ENCODE assay signal across 27 cellular contexts in the genomic region with DNA sequence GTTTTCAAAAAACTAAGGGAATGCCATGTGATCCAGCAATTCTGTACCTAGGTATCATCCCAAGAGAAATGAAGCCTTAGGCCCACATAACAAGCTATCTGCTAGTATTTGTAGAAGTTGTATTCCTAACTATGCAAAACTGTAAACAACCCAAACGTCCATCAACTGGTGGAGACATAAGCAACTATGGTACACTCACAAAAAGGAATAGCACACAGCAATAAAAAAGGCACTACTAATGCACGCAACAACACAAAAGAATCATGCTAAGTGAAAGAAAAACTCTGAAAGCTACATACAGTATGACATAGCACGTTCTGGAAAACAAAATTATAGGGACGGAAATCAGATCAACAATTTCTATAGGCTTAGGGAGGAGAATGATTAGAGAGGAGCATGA. TPM values are rescaled to one million over a fixed set of nuclear protein-coding genes. Genes with fewer than 3 reads are reported as not detected.
"Had no signal": no experiment of that assay in that cellular context is flagged by ENCODE, and none has a peak within 500 bp of the region (broad histone marks: within the 10 kb centered on the region; RNA-seq: fewer than 3 reads in every experiment).

No MANE protein-coding gene starts in this region.

- H3K4me1 ChIP-seq: adrenal gland, body of pancreas, breast epithelium had no signal

- H3K4me3 Mint-ChIP-seq: activated CD4-positive, alpha-beta T cell treated with anti-CD3 and anti-CD28 coated beads for 36 hours; activated CD4-positive, alpha-beta T cell treated with anti-CD3 and anti-CD28 coated beads, Interleukin-2, amount 10 ng/mL, durations not matched to agents 7 days and 5 days; activated CD8-positive, alpha-beta T cell treated with anti-CD3 and anti-CD28 coated beads, Interleukin-2, amount 10 ng/mL, durations not matched to agents 7 days and 5 days; activated naive CD8-positive, alpha-beta T cell treated with anti-CD3 and anti-CD28 coated beads, Interleukin-2, amount 10 ng/mL, durations not matched to agents 7 days and 5 days; activated T-cell treated with anti-CD3 and anti-CD28 coated beads, Interleukin-2, amount 50 U/mL, for 4 hours; T-helper 1 cell treated with Interleukin-12 subunit alpha and Interleukin-12 subunit beta and Interleukin-4 antibody, amounts not matched to agents 30 μg/mL and 1 μg/mL, for 36 hours; T-helper 2 cell treated with Interferon-gamma antibody and Interleukin-4, amounts not matched to agents 5 μg/mL and 100 μg/mL, for 36 hours; WTC11 had no signal

- H3K36me3 ChIP-seq: adrenal gland, breast epithelium had no signal

- H3K9me3 Mint-ChIP-seq: activated CD4-positive, alpha-beta T cell treated with anti-CD3 and anti-CD28 coated beads, Interleukin-2, amount 10 ng/mL, durations not matched to agents 7 days and 5 days; T-helper 1 cell treated with Interleukin-12 subunit alpha and Interleukin-12 subunit beta and Interleukin-4 antibody, amounts not matched to agents 30 μg/mL and 1 μg/mL, for 36 hours; T-helper 2 cell treated with Interferon-gamma antibody and Interleukin-4, amounts not matched to agents 5 μg/mL and 100 μg/mL, for 36 hours had no signal

- H3K27ac ChIP-seq: adrenal gland, body of pancreas, breast epithelium had no signal

- H3K4me3 ChIP-seq: adrenal gland, body of pancreas, breast epithelium had no signal

- ATAC-seq: activated CD4-positive, alpha-beta T cell treated with anti-CD3 and anti-CD28 coated beads for 36 hours; activated CD4-positive, CD25-positive, alpha-beta regulatory T cell treated with anti-CD3 and anti-CD28 coated beads, Interleukin-2, amount 50 U/mL, for 24 hours; activated CD8-positive, alpha-beta T cell treated with anti-CD3 and anti-CD28 coated beads, Interleukin-2, amount 10 ng/mL, durations not matched to agents 7 days and 5 days; activated T-cell treated with anti-CD3 and anti-CD28 coated beads, Interleukin-2, amount 50 U/mL, for 4 hours; body of pancreas; WTC11 had no signal

- H3K27me3 ChIP-seq: adrenal gland, body of pancreas, breast epithelium had no signal

- H3K4me1 Mint-ChIP-seq: activated CD4-positive, alpha-beta T cell treated with anti-CD3 and anti-CD28 coated beads for 36 hours; WTC11 had no signal

- H3K27ac Mint-ChIP-seq: activated CD4-positive, alpha-beta T cell treated with anti-CD3 and anti-CD28 coated beads for 36 hours; activated CD4-positive, alpha-beta T cell treated with anti-CD3 and anti-CD28 coated beads, Interleukin-2, amount 10 ng/mL, durations not matched to agents 7 days and 5 days; activated CD8-positive, alpha-beta T cell treated with anti-CD3 and anti-CD28 coated beads, Interleukin-2, amount 10 ng/mL, durations not matched to agents 7 days and 5 days; activated naive CD8-positive, alpha-beta T cell treated with anti-CD3 and anti-CD28 coated beads, Interleukin-2, amount 10 ng/mL, durations not matched to agents 7 days and 5 days; T-helper 1 cell treated with Interleukin-12 subunit alpha and Interleukin-12 subunit beta and Interleukin-4 antibody, amounts not matched to agents 30 μg/mL and 1 μg/mL, for 36 hours; T-helper 2 cell treated with Interferon-gamma antibody and Interleukin-4, amounts not matched to agents 5 μg/mL and 100 μg/mL, for 36 hours; WTC11 had no signal

- H3K27me3 Mint-ChIP-seq: activated CD4-positive, alpha-beta T cell treated with anti-CD3 and anti-CD28 coated beads for 36 hours had no signal

- H3K36me3 Mint-ChIP-seq: WTC11 had no signal

- FAIRE-seq: astrocyte had no signal

- H3K9me3 ChIP-seq: adrenal gland, body of pancreas, breast epithelium had no signal

- DNase-seq: activated CD4-positive, alpha-beta T cell treated with anti-CD3 and anti-CD28 coated beads for 36 hours; activated CD4-positive, alpha-beta T cell treated with anti-CD3 and anti-CD28 coated beads, Interleukin-2, amount 10 ng/mL, durations not matched to agents 7 days and 5 days; activated CD4-positive, alpha-beta T cell treated with anti-CD3 and anti-CD28 coated beads, Interleukin-2, amount 50 U/mL, for 48 hours; activated CD8-positive, alpha-beta T cell treated with anti-CD3 and anti-CD28 coated beads, Interleukin-2, amount 10 ng/mL, durations not matched to agents 7 days and 5 days; activated effector memory CD4-positive, alpha-beta T cell treated with anti-CD3 and anti-CD28 coated beads, Interleukin-2, amount 50 U/mL, for 16 hours; activated naive CD4-positive, alpha-beta T cell; activated naive CD4-positive, alpha-beta T cell treated with anti-CD3 and anti-CD28 coated beads, Interleukin-2, amount 50 U/mL, for 16 hours; activated naive CD8-positive, alpha-beta T cell treated with anti-CD3 and anti-CD28 coated beads, Interleukin-2, amount 10 ng/mL, durations not matched to agents 7 days and 5 days; activated T-cell treated with anti-CD3 and anti-CD28 coated beads for 4 hours; activated T-cell treated with anti-CD3 and anti-CD28 coated beads, Interleukin-2, amount 50 U/mL, for 4 hours; adrenal gland; body of pancreas; NCI-H1436 treated with DMSO at 0.1 percent for 48 hours; NCI-H1694 treated with DMSO at 0.1 percent for 48 hours; NCI-H2029; NCI-H345; NCI-H524 treated with DMSO at 0.1 percent for 48 hours; Right ventricle myocardium superior had no signal

RNA-seq across cellular contexts. Expression of a gene that starts 15.3 kb away (rescaled TPM):
- total RNA-seq: activated CD4-positive, alpha-beta T cell treated with anti-CD3 and anti-CD28 coated beads for 36 hours; activated CD4-positive, alpha-beta T cell treated with anti-CD3 and anti-CD28 coated beads, Interleukin-2, amount 10 ng/mL, durations not matched to agents 7 days and 5 days; activated CD8-positive, alpha-beta T cell treated with anti-CD3 and anti-CD28 coated beads, Interleukin-2, amount 10 ng/mL, durations not matched to agents 7 days and 5 days; activated T-cell treated with anti-CD3 and anti-CD28 coated beads, Interleukin-2, amount 50 U/mL, for 4 hours; body of pancreas; M059J; NCI-H460; OCI-LY7; WTC11 had no signal
- polyA plus RNA-seq: adrenal gland had no signal
